ENCODE assay signal across 20 cellular contexts in genomic region chr4:184873039-184873438, GRCh38.
"Had no signal": no experiment of that assay in that cellular context is flagged by ENCODE, and none has a peak within 500 bp of the region (broad histone marks: within the 10 kb centered on the region; RNA-seq: fewer than 3 reads in every experiment).

No MANE protein-coding gene starts in this region.

- H3K36me3 ChIP-seq: esophagus muscularis mucosa, lower lobe of right lung, right lobe of liver, thyroid gland, vagina had no signal

- ATAC-seq: left ventricle myocardium superior; lower lobe of right lung; natural killer cell; right lobe of liver; stimulated activated naive CD8-positive, alpha-beta T cell treated with anti-CD3 and anti-CD28 coated beads, Interleukin-15, amount 100 ng/mL, for 72 hours had no signal

- H3K9me3 ChIP-seq: esophagus muscularis mucosa, lower lobe of right lung, right lobe of liver, thyroid gland, vagina had no signal

- H3K9ac ChIP-seq: parathyroid adenoma had no signal

- H3K4me1 ChIP-seq: esophagus muscularis mucosa, lower lobe of right lung, parathyroid adenoma, right lobe of liver, thyroid gland, vagina had no signal

- DNase-seq: dermis blood vessel endothelial cell; effector memory CD4-positive, alpha-beta T cell; foreskin melanocyte; left ventricle myocardium superior; lower lobe of right lung; natural killer cell; right lobe of liver; stimulated activated CD4-positive, alpha-beta T cell treated with anti-CD3 and anti-CD28 coated beads, Interleukin-12 subunit alpha, Interleukin-12 subunit beta, amount 100 ng/mL, for 4 hours; stimulated activated CD4-positive, alpha-beta T cell treated with anti-CD3 and anti-CD28 coated beads, Interleukin-1b, Interleukin-23, amount 100 ng/mL, for 48 hours; stimulated activated CD4-positive, alpha-beta T cell treated with anti-CD3 and anti-CD28 coated beads, Interleukin-4, amount 100 ng/mL, for 1 hour; stimulated activated CD8-positive, alpha-beta memory T cell treated with anti-CD3 and anti-CD28 coated beads, Interleukin-4, amount 100 ng/mL, for 48 hours; stimulated activated naive CD4-positive, alpha-beta T cell; stimulated activated naive CD8-positive, alpha-beta T cell treated with anti-CD3 and anti-CD28 coated beads, Interleukin-15, amount 100 ng/mL, for 72 hours; thyroid gland; trophoblast cell had no signal

- H3K4me3 ChIP-seq: coronary artery, esophagus muscularis mucosa, lower lobe of right lung, right lobe of liver, smooth muscle cell, thyroid gland, vagina had no signal

- H3K27ac ChIP-seq: coronary artery, esophagus muscularis mucosa, lower lobe of right lung, parathyroid adenoma, right lobe of liver, thyroid gland, vagina had no signal

- H3K27me3 ChIP-seq: right lobe of liver, thyroid gland, vagina had no signal
